ENCODE assay signal across 12 cellular contexts in the genomic region with DNA sequence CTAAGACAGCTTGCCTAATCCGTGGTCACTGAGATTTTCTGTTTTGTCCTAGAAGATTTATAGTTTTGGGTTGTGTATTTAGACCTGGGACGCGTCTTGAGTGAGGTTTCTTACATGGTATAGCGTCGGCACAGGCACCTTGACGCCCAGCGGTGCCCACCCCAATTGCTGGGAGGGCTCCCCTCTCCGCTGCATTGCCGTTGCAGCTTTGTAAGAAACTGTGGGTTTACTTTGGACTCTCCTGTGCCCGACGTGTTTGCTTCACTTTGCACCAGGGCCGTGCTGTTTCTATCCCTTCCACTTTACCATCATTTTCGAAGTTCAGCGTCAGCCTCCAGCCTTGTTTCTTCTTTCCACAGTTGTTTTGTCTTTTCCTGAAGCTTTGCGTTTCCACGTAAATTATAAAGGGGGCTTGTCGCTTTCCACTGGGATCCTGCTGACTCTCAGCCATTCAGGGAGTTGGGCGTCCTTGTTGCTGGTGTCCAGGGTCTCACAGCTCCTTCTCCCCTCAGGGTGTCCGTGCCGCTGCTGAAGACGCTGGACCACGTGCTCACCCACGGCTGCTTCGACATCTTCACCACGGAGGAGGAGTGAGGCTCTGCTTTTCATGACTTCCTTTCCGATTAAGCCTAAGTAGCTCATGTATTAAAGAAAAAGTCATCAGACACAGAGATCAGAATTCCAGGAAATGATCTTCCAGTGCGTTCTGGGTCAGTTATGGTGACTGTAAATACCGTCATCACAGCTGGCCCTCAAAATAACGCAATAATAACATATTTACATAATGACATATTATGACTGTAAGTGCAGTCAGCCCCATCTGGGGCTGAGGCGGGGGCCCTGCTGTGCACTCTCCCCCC.
A peak's percentile ranks its signal among the peaks of the same experiment; 100 is the strongest.
DNase-seq lines count a peak whose midpoint lies in the region; FAIRE-seq and TF ChIP-seq lines count a peak whose summit lies in the region.
"Had no signal": no experiment of that assay in that cellular context is flagged by ENCODE, and none has a peak within 500 bp of the region (broad histone marks: within the 10 kb centered on the region; RNA-seq: fewer than 3 reads in every experiment).

No MANE protein-coding gene starts in this region.

- peak overlapping the region; percentile 90 for H3K27ac ChIP-seq in astrocyte (ENCODE audit: low read depth, low read length)
- peak overlapping the region; percentile 38 for H3K27ac ChIP-seq in temporal lobe (ENCODE audit: low read depth, low read length)
- H3K27ac ChIP-seq: adrenal gland had no signal

- CTCF ChIA-PET in Calu3 (lab: Charles Lee) = interaction anchor here (0.7 kb wide), 1 partner anchor 216 kb away, joined by 4 read pairs; the partner anchor contains the start of gene FN3KRP

- no peak for TF ChIP-seq CTCF in astrocyte (IDR thresholded peaks at IDR 0.05; ENCODE audit: insufficient read depth, low read depth, low read length)
- TF ChIP-seq CTCF in Calu3 (IDR thresholded peaks at IDR 0.05; ENCODE audit: unreplicated experiment) = no peak

- peak overlapping the region; percentile 73 for H3K4me2 ChIP-seq in astrocyte (ENCODE audit: low read length)

- H3K4me3 ChIP-seq in astrocyte (ENCODE audit: insufficient read depth, low read depth, low read length) = no peak overlapping the region
- H3K4me3 ChIP-seq: adrenal gland had no signal

- H2AFZ ChIP-seq in astrocyte (ENCODE audit: low read depth, low read length) = peak overlapping the region; percentile 54

- no peaks in the 10 kb centered on the region for H3K79me2 ChIP-seq in astrocyte (ENCODE audit: insufficient read depth, low read length)

- peaks cover 16% of the 10 kb centered on the region for H3K36me3 Mint-ChIP-seq in astrocyte (ENCODE audit: low read depth, unreplicated experiment)
- H3K36me3 Mint-ChIP-seq in Calu3 (ENCODE audit: insufficient read depth, unreplicated experiment) = peaks cover 16% of the 10 kb centered on the region

- peak; percentile 2 for DNase-seq in activated naive CD4-positive, alpha-beta T cell treated with anti-CD3 and anti-CD28 coated beads, Interleukin-2, amount 50 U/mL, for 16 hours
- DNase-seq in activated naive CD4-positive, alpha-beta T cell (lab: John Stamatoyannopoulos, UW) = no peak
- DNase-seq in astrocyte (ENCODE audit: low read depth) (peak; percentile 64), hepatic stellate cell (ENCODE audit: low spot score) (peak; percentile 72), Calu3 (no peak), germinal center (ENCODE audit: low spot score) (no peak), foreskin melanocyte (no peak)
- DNase-seq: activated CD4-positive, alpha-beta T cell treated with anti-CD3 and anti-CD28 coated beads, Interleukin-2, amount 10 ng/mL, durations not matched to agents 24 days and 14 days; NCI-H526; stimulated activated CD4-positive, alpha-beta T cell treated with anti-CD3 and anti-CD28 coated beads, Interleukin-4, amount 100 ng/mL, for 24 hours had no signal

- H4K20me1 ChIP-seq in astrocyte (ENCODE audit: insufficient read depth, low read length) = no peaks in the 10 kb centered on the region

- intact Hi-C loops in Calu3 (cut with micrococcal nuclease; ENCODE audit: unreplicated experiment) = no loop called here

- BruUV-seq in Calu3 (replicated peaks; lab: Mats Ljungman, UMichigan) = no TSS peak

- H3K9me3 ChIP-seq in astrocyte (ENCODE audit: insufficient read depth, low read depth, low read length) = no peaks in the 10 kb centered on the region
- H3K9me3 ChIP-seq: adrenal gland had no signal

- H3K27ac Mint-ChIP-seq in astrocyte (ENCODE audit: unreplicated experiment) (no peak overlapping the region), Calu3 (ENCODE audit: unreplicated experiment) (no peak overlapping the region)
- H3K27ac Mint-ChIP-seq: activated CD4-positive, alpha-beta T cell treated with anti-CD3 and anti-CD28 coated beads, Interleukin-2, amount 10 ng/mL, durations not matched to agents 24 days and 14 days had no signal

- H3K27me3 ChIP-seq in astrocyte (ENCODE audit: insufficient read depth, low read length) = no peaks in the 10 kb centered on the region
- H3K27me3 ChIP-seq: adrenal gland had no signal

- H3K36me3 ChIP-seq in astrocyte (ENCODE audit: insufficient read depth, low read length) = no peaks in the 10 kb centered on the region

- H3K4me1 ChIP-seq in astrocyte (ENCODE audit: insufficient read depth, low read length) = peaks cover 21% of the 10 kb centered on the region
- H3K4me1 ChIP-seq: adrenal gland had no signal

- peaks cover 3% of the 10 kb centered on the region for H3K4me1 Mint-ChIP-seq in astrocyte (ENCODE audit: low read depth, unreplicated experiment)
- no peaks in the 10 kb centered on the region for H3K4me1 Mint-ChIP-seq in Calu3 (ENCODE audit: low read depth, unreplicated experiment)
- H3K4me1 Mint-ChIP-seq: activated CD4-positive, alpha-beta T cell treated with anti-CD3 and anti-CD28 coated beads, Interleukin-2, amount 10 ng/mL, durations not matched to agents 24 days and 14 days had no signal

- H3K27me3 Mint-ChIP-seq in astrocyte (ENCODE audit: low read depth, unreplicated experiment) = no peaks in the 10 kb centered on the region
- H3K27me3 Mint-ChIP-seq in Calu3 (ENCODE audit: unreplicated experiment) = no peaks in the 10 kb centered on the region
- H3K27me3 Mint-ChIP-seq: activated CD4-positive, alpha-beta T cell treated with anti-CD3 and anti-CD28 coated beads, Interleukin-2, amount 10 ng/mL, durations not matched to agents 24 days and 14 days had no signal

- no peak for FAIRE-seq in astrocyte (lab: Jason Lieb, UNC)

- H3K9ac ChIP-seq in astrocyte (ENCODE audit: low read length) = peak overlapping the region; percentile 79

- H3K4me3 Mint-ChIP-seq in astrocyte (ENCODE audit: unreplicated experiment) (no peak overlapping the region), Calu3 (ENCODE audit: low read depth, unreplicated experiment) (no peak overlapping the region)
- H3K4me3 Mint-ChIP-seq: activated CD4-positive, alpha-beta T cell treated with anti-CD3 and anti-CD28 coated beads, Interleukin-2, amount 10 ng/mL, durations not matched to agents 24 days and 14 days had no signal

- H3K9me3 Mint-ChIP-seq in astrocyte (ENCODE audit: unreplicated experiment) (no peaks in the 10 kb centered on the region), Calu3 (ENCODE audit: low read depth, unreplicated experiment) (no peaks in the 10 kb centered on the region)
- H3K9me3 Mint-ChIP-seq: activated CD4-positive, alpha-beta T cell treated with anti-CD3 and anti-CD28 coated beads, Interleukin-2, amount 10 ng/mL, durations not matched to agents 24 days and 14 days had no signal

Comparison
In these comparisons a context has a peak if more than half of its experiments do, and no peak if none do; other contexts are left out.
1. DNase-seq: peak in activated naive CD4-positive, alpha-beta T cell treated with anti-CD3 and anti-CD28 coated beads, Interleukin-2, amount 50 U/mL, for 16 hours (single experiment), astrocyte (single experiment) and hepatic stellate cell (single experiment); none in activated naive CD4-positive, alpha-beta T cell (0 of 4), Calu3 (single experiment), germinal center (single experiment) and foreskin melanocyte (single experiment).